ENCODE assay signal across 1 cellular context in the genomic region with DNA sequence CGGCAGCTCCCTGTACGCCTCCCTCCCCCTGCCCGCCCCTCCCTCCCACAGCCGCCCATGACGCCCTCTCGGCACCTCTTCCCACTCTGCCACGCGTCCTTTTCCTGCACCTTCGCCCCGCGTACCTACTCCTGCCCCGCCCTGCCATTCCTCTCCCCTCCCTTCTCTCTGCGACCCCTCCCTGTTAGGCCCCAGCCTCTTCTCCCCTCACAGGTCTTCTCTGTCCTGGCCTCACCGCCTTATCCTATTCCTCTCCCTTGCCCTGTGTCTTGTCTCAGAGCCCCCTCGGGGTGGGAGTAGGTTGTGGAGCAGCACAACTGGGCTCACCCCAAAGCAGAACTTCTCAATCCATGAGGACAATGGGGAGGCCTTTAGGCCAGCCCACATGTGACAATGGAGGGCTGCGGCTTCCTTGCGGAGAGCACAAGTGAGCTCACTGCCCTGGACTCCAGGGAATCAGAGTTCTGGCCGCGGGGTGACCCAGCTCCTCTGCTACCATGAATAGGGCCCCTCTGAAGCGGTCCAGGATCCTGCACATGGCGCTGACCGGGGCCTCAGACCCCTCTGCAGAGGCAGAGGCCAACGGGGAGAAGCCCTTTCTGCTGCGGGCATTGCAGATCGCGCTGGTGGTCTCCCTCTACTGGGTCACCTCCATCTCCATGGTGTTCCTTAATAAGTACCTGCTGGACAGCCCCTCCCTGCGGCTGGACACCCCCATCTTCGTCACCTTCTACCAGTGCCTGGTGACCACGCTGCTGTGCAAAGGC.
A peak's percentile ranks its signal among the peaks of the same experiment; 100 is the strongest.
TF ChIP-seq lines count a peak whose summit lies in the region.

No MANE protein-coding gene starts in this region.

TF ChIP-seq in HepG2, 621 proteins besides CTCF, POLR2A, EP300 and RAD21 (continued from another document and continues in another):
- TF ChIP-seq, protein P1, sequence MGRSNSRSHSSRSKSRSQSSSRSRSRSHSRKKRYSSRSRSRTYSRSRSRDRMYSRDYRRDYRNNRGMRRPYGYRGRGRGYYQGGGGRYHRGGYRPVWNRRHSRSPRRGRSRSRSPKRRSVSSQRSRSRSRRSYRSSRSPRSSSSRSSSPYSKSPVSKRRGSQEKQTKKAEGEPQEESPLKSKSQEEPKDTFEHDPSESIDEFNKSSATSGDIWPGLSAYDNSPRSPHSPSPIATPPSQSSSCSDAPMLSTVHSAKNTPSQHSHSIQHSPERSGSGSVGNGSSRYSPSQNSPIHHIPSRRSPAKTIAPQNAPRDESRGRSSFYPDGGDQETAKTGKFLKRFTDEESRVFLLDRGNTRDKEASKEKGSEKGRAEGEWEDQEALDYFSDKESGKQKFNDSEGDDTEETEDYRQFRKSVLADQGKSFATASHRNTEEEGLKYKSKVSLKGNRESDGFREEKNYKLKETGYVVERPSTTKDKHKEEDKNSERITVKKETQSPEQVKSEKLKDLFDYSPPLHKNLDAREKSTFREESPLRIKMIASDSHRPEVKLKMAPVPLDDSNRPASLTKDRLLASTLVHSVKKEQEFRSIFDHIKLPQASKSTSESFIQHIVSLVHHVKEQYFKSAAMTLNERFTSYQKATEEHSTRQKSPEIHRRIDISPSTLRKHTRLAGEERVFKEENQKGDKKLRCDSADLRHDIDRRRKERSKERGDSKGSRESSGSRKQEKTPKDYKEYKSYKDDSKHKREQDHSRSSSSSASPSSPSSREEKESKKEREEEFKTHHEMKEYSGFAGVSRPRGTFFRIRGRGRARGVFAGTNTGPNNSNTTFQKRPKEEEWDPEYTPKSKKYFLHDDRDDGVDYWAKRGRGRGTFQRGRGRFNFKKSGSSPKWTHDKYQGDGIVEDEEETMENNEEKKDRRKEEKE (IDR thresholded peaks at IDR 0.05): no peak
- no peak for TF ChIP-seq IKZF4 (CRISPR knock-in tag; IDR thresholded peaks at IDR 0.05; ENCODE audit: borderline replicate concordance, low read depth, not compliant biosample characterization)
- peak; percentile 17; the same call in 1 of the 2 replicates for TF ChIP-seq JUND (CRISPR knock-in tag; IDR thresholded peaks at IDR 0.05)
- TF ChIP-seq FOXK1 (CRISPR knock-in tag; IDR thresholded peaks at IDR 0.05; ENCODE audit: borderline replicate concordance, low read depth): no peak
- TF ChIP-seq ZNF788 (CRISPR knock-in tag; IDR thresholded peaks at IDR 0.05; ENCODE audit: borderline replicate concordance): no peak
- no peak for TF ChIP-seq FOXM1 (CRISPR knock-in tag; IDR thresholded peaks at IDR 0.05)
- no peak for TF ChIP-seq NFE2L1 (CRISPR knock-in tag; IDR thresholded peaks at IDR 0.05; ENCODE audit: borderline replicate concordance)
- TF ChIP-seq, protein P2, sequence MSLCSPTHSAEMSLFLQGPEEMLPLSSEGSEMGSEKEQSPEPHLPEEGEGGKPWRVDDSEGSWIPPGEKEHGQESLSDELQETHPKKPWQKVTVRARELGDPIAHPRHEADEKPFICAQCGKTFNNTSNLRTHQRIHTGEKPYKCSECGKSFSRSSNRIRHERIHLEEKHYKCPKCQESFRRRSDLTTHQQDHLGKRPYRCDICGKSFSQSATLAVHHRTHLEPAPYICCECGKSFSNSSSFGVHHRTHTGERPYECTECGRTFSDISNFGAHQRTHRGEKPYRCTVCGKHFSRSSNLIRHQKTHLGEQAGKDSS (CRISPR knock-in tag; IDR thresholded peaks at IDR 0.05; ENCODE audit: borderline replicate concordance, low read depth): no peak
- TF ChIP-seq, protein P3, sequence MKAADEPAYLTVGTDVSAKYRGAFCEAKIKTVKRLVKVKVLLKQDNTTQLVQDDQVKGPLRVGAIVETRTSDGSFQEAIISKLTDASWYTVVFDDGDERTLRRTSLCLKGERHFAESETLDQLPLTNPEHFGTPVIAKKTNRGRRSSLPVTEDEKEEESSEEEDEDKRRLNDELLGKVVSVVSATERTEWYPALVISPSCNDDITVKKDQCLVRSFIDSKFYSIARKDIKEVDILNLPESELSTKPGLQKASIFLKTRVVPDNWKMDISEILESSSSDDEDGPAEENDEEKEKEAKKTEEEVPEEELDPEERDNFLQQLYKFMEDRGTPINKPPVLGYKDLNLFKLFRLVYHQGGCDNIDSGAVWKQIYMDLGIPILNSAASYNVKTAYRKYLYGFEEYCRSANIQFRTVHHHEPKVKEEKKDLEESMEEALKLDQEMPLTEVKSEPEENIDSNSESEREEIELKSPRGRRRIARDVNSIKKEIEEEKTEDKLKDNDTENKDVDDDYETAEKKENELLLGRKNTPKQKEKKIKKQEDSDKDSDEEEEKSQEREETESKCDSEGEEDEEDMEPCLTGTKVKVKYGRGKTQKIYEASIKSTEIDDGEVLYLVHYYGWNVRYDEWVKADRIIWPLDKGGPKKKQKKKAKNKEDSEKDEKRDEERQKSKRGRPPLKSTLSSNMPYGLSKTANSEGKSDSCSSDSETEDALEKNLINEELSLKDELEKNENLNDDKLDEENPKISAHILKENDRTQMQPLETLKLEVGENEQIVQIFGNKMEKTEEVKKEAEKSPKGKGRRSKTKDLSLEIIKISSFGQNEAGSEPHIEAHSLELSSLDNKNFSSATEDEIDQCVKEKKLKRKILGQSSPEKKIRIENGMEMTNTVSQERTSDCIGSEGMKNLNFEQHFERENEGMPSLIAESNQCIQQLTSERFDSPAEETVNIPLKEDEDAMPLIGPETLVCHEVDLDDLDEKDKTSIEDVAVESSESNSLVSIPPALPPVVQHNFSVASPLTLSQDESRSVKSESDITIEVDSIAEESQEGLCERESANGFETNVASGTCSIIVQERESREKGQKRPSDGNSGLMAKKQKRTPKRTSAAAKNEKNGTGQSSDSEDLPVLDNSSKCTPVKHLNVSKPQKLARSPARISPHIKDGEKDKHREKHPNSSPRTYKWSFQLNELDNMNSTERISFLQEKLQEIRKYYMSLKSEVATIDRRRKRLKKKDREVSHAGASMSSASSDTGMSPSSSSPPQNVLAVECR (CRISPR knock-in tag; IDR thresholded peaks at IDR 0.05; ENCODE audit: borderline replicate concordance): no peak
- TF ChIP-seq, protein P4, sequence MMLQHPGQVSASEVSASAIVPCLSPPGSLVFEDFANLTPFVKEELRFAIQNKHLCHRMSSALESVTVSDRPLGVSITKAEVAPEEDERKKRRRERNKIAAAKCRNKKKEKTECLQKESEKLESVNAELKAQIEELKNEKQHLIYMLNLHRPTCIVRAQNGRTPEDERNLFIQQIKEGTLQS (CRISPR knock-in tag; IDR thresholded peaks at IDR 0.05): no peak
- TF ChIP-seq ZNF615 (CRISPR knock-in tag; IDR thresholded peaks at IDR 0.05; ENCODE audit: borderline replicate concordance): no peak
- TF ChIP-seq ZNF841 (CRISPR knock-in tag; IDR thresholded peaks at IDR 0.05; ENCODE audit: borderline replicate concordance): no peak
- no peak for TF ChIP-seq ZSCAN21 (CRISPR knock-in tag; IDR thresholded peaks at IDR 0.05; ENCODE audit: borderline replicate concordance)
- TF ChIP-seq NBN (conservative IDR thresholded peaks at IDR 0.05): no peak
- no peak for TF ChIP-seq ZNF713 (CRISPR knock-in tag; IDR thresholded peaks at IDR 0.05)
- TF ChIP-seq, protein P5, sequence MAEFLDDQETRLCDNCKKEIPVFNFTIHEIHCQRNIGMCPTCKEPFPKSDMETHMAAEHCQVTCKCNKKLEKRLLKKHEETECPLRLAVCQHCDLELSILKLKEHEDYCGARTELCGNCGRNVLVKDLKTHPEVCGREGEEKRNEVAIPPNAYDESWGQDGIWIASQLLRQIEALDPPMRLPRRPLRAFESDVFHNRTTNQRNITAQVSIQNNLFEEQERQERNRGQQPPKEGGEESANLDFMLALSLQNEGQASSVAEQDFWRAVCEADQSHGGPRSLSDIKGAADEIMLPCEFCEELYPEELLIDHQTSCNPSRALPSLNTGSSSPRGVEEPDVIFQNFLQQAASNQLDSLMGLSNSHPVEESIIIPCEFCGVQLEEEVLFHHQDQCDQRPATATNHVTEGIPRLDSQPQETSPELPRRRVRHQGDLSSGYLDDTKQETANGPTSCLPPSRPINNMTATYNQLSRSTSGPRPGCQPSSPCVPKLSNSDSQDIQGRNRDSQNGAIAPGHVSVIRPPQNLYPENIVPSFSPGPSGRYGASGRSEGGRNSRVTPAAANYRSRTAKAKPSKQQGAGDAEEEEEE (CRISPR knock-in tag; IDR thresholded peaks at IDR 0.05; ENCODE audit: borderline replicate concordance): no peak
- peak; percentile 9; the same call in 1 of the 2 replicates for TF ChIP-seq ZC3H4 (CRISPR knock-in tag; IDR thresholded peaks at IDR 0.05; ENCODE audit: borderline replicate concordance)
- TF ChIP-seq KAT7 (CRISPR knock-in tag; IDR thresholded peaks at IDR 0.05; ENCODE audit: borderline replicate concordance): no peak
- TF ChIP-seq DPF2 (CRISPR knock-in tag; IDR thresholded peaks at IDR 0.05; ENCODE audit: borderline replicate concordance, low read depth): no peak
- TF ChIP-seq, protein P6, sequence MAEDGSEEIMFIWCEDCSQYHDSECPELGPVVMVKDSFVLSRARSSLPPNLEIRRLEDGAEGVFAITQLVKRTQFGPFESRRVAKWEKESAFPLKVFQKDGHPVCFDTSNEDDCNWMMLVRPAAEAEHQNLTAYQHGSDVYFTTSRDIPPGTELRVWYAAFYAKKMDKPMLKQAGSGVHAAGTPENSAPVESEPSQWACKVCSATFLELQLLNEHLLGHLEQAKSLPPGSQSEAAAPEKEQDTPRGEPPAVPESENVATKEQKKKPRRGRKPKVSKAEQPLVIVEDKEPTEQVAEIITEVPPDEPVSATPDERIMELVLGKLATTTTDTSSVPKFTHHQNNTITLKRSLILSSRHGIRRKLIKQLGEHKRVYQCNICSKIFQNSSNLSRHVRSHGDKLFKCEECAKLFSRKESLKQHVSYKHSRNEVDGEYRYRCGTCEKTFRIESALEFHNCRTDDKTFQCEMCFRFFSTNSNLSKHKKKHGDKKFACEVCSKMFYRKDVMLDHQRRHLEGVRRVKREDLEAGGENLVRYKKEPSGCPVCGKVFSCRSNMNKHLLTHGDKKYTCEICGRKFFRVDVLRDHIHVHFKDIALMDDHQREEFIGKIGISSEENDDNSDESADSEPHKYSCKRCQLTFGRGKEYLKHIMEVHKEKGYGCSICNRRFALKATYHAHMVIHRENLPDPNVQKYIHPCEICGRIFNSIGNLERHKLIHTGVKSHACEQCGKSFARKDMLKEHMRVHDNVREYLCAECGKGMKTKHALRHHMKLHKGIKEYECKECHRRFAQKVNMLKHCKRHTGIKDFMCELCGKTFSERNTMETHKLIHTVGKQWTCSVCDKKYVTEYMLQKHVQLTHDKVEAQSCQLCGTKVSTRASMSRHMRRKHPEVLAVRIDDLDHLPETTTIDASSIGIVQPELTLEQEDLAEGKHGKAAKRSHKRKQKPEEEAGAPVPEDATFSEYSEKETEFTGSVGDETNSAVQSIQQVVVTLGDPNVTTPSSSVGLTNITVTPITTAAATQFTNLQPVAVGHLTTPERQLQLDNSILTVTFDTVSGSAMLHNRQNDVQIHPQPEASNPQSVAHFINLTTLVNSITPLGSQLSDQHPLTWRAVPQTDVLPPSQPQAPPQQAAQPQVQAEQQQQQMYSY (CRISPR knock-in tag; IDR thresholded peaks at IDR 0.05): no peak
- TF ChIP-seq HOXA5 (CRISPR knock-in tag; IDR thresholded peaks at IDR 0.05): no peak
- TF ChIP-seq, protein P7, sequence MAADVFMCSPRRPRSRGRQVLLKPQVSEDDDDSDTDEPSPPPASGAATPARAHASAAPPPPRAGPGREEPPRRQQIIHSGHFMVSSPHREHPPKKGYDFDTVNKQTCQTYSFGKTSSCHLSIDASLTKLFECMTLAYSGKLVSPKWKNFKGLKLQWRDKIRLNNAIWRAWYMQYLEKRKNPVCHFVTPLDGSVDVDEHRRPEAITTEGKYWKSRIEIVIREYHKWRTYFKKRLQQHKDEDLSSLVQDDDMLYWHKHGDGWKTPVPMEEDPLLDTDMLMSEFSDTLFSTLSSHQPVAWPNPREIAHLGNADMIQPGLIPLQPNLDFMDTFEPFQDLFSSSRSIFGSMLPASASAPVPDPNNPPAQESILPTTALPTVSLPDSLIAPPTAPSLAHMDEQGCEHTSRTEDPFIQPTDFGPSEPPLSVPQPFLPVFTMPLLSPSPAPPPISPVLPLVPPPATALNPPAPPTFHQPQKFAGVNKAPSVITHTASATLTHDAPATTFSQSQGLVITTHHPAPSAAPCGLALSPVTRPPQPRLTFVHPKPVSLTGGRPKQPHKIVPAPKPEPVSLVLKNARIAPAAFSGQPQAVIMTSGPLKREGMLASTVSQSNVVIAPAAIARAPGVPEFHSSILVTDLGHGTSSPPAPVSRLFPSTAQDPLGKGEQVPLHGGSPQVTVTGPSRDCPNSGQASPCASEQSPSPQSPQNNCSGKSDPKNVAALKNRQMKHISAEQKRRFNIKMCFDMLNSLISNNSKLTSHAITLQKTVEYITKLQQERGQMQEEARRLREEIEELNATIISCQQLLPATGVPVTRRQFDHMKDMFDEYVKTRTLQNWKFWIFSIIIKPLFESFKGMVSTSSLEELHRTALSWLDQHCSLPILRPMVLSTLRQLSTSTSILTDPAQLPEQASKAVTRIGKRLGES (CRISPR knock-in tag; IDR thresholded peaks at IDR 0.05; ENCODE audit: borderline replicate concordance): no peak
- no peak for TF ChIP-seq HMGA1 (CRISPR knock-in tag; conservative IDR thresholded peaks at IDR 0.05)
- TF ChIP-seq HES4 (CRISPR knock-in tag; IDR thresholded peaks at IDR 0.05; ENCODE audit: borderline replicate concordance): no peak
- no peak for TF ChIP-seq ZNF557 (CRISPR knock-in tag; IDR thresholded peaks at IDR 0.05)
- no peak for TF ChIP-seq AKAP8 (CRISPR knock-in tag; IDR thresholded peaks at IDR 0.05)
- no peak for TF ChIP-seq FOXJ3 (CRISPR knock-in tag; IDR thresholded peaks at IDR 0.05; ENCODE audit: borderline replicate concordance)
- TF ChIP-seq POLR2AphosphoS2 (IDR thresholded peaks at IDR 0.05; ENCODE audit: low read depth, low read length): no peak
- no peak for TF ChIP-seq DR1 (CRISPR knock-in tag; IDR thresholded peaks at IDR 0.05)
- TF ChIP-seq, protein P8, sequence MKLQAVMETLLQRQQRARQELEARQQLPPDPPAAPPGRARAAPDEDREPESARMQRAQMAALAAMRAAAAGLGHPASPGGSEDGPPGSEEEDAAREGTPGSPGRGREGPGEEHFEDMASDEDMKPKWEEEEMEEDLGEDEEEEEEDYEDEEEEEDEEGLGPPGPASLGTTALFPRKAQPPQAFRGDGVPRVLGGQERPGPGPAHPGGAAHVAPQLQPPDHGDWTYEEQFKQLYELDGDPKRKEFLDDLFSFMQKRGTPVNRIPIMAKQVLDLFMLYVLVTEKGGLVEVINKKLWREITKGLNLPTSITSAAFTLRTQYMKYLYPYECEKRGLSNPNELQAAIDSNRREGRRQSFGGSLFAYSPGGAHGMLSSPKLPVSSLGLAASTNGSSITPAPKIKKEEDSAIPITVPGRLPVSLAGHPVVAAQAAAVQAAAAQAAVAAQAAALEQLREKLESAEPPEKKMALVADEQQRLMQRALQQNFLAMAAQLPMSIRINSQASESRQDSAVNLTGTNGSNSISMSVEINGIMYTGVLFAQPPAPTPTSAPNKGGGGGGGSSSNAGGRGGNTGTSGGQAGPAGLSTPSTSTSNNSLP (IDR thresholded peaks at IDR 0.05; ENCODE audit: low read depth, low read length): no peak
- TF ChIP-seq SIN3A (IDR thresholded peaks at IDR 0.05; ENCODE audit: borderline replicate concordance, low read depth, low read length): 0 out of 2 replicates have a peak, but pooled peaks have one; percentile 15
- no peak for TF ChIP-seq ZNF720 (CRISPR knock-in tag; IDR thresholded peaks at IDR 0.05)
- TF ChIP-seq IKZF1 (IDR thresholded peaks at IDR 0.05): no peak
- TF ChIP-seq, protein P9, sequence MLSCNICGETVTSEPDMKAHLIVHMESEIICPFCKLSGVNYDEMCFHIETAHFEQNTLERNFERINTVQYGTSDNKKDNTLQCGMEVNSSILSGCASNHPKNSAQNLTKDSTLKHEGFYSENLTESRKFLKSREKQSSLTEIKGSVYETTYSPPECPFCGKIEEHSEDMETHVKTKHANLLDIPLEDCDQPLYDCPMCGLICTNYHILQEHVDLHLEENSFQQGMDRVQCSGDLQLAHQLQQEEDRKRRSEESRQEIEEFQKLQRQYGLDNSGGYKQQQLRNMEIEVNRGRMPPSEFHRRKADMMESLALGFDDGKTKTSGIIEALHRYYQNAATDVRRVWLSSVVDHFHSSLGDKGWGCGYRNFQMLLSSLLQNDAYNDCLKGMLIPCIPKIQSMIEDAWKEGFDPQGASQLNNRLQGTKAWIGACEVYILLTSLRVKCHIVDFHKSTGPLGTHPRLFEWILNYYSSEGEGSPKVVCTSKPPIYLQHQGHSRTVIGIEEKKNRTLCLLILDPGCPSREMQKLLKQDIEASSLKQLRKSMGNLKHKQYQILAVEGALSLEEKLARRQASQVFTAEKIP (CRISPR knock-in tag; IDR thresholded peaks at IDR 0.05; ENCODE audit: borderline replicate concordance): no peak
